Comparison of ENCODE assay signal across 12 cellular contexts in genomic region chr2:95305341-95306058, GRCh38. TPM values are rescaled to one million over a fixed set of nuclear protein-coding genes. Genes with fewer than 3 reads are reported as not detected.
DNase-seq lines count a peak whose midpoint lies in the region; ATAC-seq and TF ChIP-seq lines count a peak whose summit lies in the region.
"Had no signal": no experiment of that assay in that cellular context is flagged by ENCODE, and none has a peak within 500 bp of the region (broad histone marks: within the 10 kb centered on the region; RNA-seq: fewer than 3 reads in every experiment).

No MANE protein-coding gene starts in this region.

- no peaks in the 10 kb centered on the region for H3K36me3 Mint-ChIP-seq in MCF 10A (ENCODE audit: insufficient read depth, unreplicated experiment)

- no TSS peak for BruUV-seq in MCF 10A (replicated peaks; lab: Mats Ljungman, UMichigan)

- no peak overlapping the region for H3K4me3 ChIP-seq in breast epithelium
- no peak overlapping the region for H3K4me3 ChIP-seq in upper lobe of right lung
- no peak overlapping the region for H3K4me3 ChIP-seq in suprapubic skin
- H3K4me3 ChIP-seq: vagina had no signal

- ATAC-seq in upper lobe of right lung, result peak; percentile 54

- no peaks in the 10 kb centered on the region for H3K9me3 ChIP-seq in breast epithelium
- H3K9me3 ChIP-seq in upper lobe of right lung, result no peaks in the 10 kb centered on the region
- no peaks in the 10 kb centered on the region for H3K9me3 ChIP-seq in suprapubic skin
- H3K9me3 ChIP-seq: neutrophil, vagina had no signal

- H3K9me3 Mint-ChIP-seq in MCF 10A (ENCODE audit: unreplicated experiment), result no peaks in the 10 kb centered on the region

- peak overlapping the region; percentile 40 to 61 for H3K27ac ChIP-seq in breast epithelium
- H3K27ac ChIP-seq in upper lobe of right lung, result no peak overlapping the region
- H3K27ac ChIP-seq in suprapubic skin, result no peak overlapping the region
- H3K27ac ChIP-seq: neutrophil, vagina had no signal

- H3K27me3 Mint-ChIP-seq in MCF 10A (ENCODE audit: insufficient read depth, unreplicated experiment), result no peaks in the 10 kb centered on the region

- intact Hi-C loops in breast epithelium (cut with DNase I; ENCODE audit: low total_unique reads), result no loop called here
- intact Hi-C loops in MCF 10A (cut with micrococcal nuclease), result no loop called here
- intact Hi-C loops in upper lobe of right lung (cut with DNase I), result no loop called here

- no peaks in the 10 kb centered on the region for H3K27me3 ChIP-seq in breast epithelium
- no peaks in the 10 kb centered on the region for H3K27me3 ChIP-seq in upper lobe of right lung
- no peaks in the 10 kb centered on the region for H3K27me3 ChIP-seq in suprapubic skin
- H3K27me3 ChIP-seq: neutrophil, vagina had no signal

- H3K4me1 ChIP-seq in breast epithelium (no peaks in the 10 kb centered on the region), upper lobe of right lung (no peaks in the 10 kb centered on the region), suprapubic skin (peaks cover 24% of the 10 kb centered on the region)

- no peak for TF ChIP-seq CTCF in breast epithelium (IDR thresholded peaks at IDR 0.05)
- TF ChIP-seq CTCF in MCF 10A (IDR thresholded peaks at IDR 0.05; ENCODE audit: unreplicated experiment), result no peak
- no peak for TF ChIP-seq CTCF in upper lobe of right lung (IDR thresholded peaks at IDR 0.05)
- no peak for TF ChIP-seq CTCF in suprapubic skin (IDR thresholded peaks at IDR 0.05)

- CTCF ChIA-PET in MCF 10A (lab: Yijun Ruan, JAX), result interaction anchor here (0.5 to 16.5 kb wide), 6 partner anchors 9 to 190 kb away, joined by 3 to 323 read pairs (median 3); no protein-coding TSS in a partner anchor

- no peak for TF ChIP-seq EP300 in suprapubic skin (IDR thresholded peaks at IDR 0.05)

- H3K4me1 Mint-ChIP-seq in MCF 10A (ENCODE audit: insufficient read depth, unreplicated experiment), result no peaks in the 10 kb centered on the region

- H3K36me3 ChIP-seq in breast epithelium (no peaks in the 10 kb centered on the region), upper lobe of right lung (no peaks in the 10 kb centered on the region), suprapubic skin (no peaks in the 10 kb centered on the region)
- H3K36me3 ChIP-seq: neutrophil, vagina had no signal

- no peak overlapping the region for H3K4me3 Mint-ChIP-seq in MCF 10A (ENCODE audit: unreplicated experiment)

- H3K27ac Mint-ChIP-seq in MCF 10A (ENCODE audit: low read depth, unreplicated experiment), result no peak overlapping the region

- TF ChIP-seq POLR2A in breast epithelium (IDR thresholded peaks at IDR 0.05) (no peak), suprapubic skin (IDR thresholded peaks at IDR 0.05) (no peak)

- POLR2A ChIA-PET in MCF 10A (lab: Yijun Ruan, JAX), result interaction anchor here (0.6 kb wide), 1 partner anchor 13 kb away, joined by 4 read pairs; no protein-coding TSS in a partner anchor

- 49% methylated on average over 16 of the region's 16 CpGs for WGBS in suprapubic skin

- peak in 1 of 2 donors; percentile 50 for DNase-seq in breast epithelium (ENCODE audit: low spot score in 2 of 2)
- DNase-seq in MCF 10A (ENCODE audit: unreplicated experiment), result no peak
- peak; percentile 85 for DNase-seq in astrocyte of the hippocampus (ENCODE audit: low read depth, low spot score)
- peak; percentile 65 for DNase-seq in left kidney (ENCODE audit: low read depth, low spot score)
- DNase-seq in upper lobe of right lung, result no peak
- no peak for DNase-seq in activated CD4-positive, CD25-positive, alpha-beta regulatory T cell treated with anti-CD3 and anti-CD28 coated beads, Interleukin-2, amount 50 U/mL, for 72 hours
- no peak for DNase-seq in HT-29 (ENCODE audit: low spot score)
- no peak for DNase-seq in suprapubic skin (ENCODE audit: low spot score in 2 of 2)
- DNase-seq: NCI-H1694 treated with DMSO at 0.1 percent for 48 hours had no signal

RNA-seq across cellular contexts. Expression of gene KCNIP3, which starts 8.4 kb away (rescaled TPM):
- 10 to 100 TPM; 14.4 to 30.1 (median 15.1) TPM for total RNA-seq in breast epithelium
- 9.5 and 15.6 TPM in 2 replicates for total RNA-seq in MCF 10A (2022)
- 3.0 TPM for total RNA-seq in upper lobe of right lung
- total RNA-seq in HT-29 (2014; rRNA removed; shearing (Covaris generic)), result 0.74 and 1.1 TPM in 2 replicates
- total RNA-seq in suprapubic skin, result 10 to 100 TPM in 3 of 4 donors, 1 to 10 TPM in 1; 7.1 to 21.6 (median 13.6) TPM
- total RNA-seq: lung microvascular endothelial cell had no signal

RNA-seq across cellular contexts. Expression of gene PROM2, which starts 31.3 kb away (rescaled TPM):
- total RNA-seq in breast epithelium (10 to 100 TPM in 2 of 3 donors, 1 to 10 TPM in 1; 1.4 to 48.8 (median 47.7) TPM), MCF 10A (2022) (2.6 and 2.8 TPM in 2 replicates), upper lobe of right lung (6.0 TPM), suprapubic skin (100 to 1,000 TPM in 2 of 4 donors, 10 to 100 TPM in 2; 96.8 to 166 (median 131) TPM)
- 72.2 and 75.5 TPM in 2 replicates for total RNA-seq in HT-29 (2014; rRNA removed; shearing (Covaris generic))

Comparison
In these comparisons a context has a peak if more than half of its experiments do, and no peak if none do; other contexts are left out.
1. DNase-seq: peak in astrocyte of the hippocampus (single experiment) and left kidney (single experiment); none in MCF 10A (single experiment), upper lobe of right lung (single experiment), activated CD4-positive, CD25-positive, alpha-beta regulatory T cell treated with anti-CD3 and anti-CD28 coated beads, Interleukin-2, amount 50 U/mL, for 72 hours (single experiment), HT-29 (single experiment) and suprapubic skin (0 of 2).
2. H3K27ac ChIP-seq: peak in breast epithelium (2 of 2); none in upper lobe of right lung (single experiment) and suprapubic skin (single experiment).